Comparison of ENCODE assay signal across 13 cellular contexts in genomic region chr2:55421326-55421725, GRCh38. TPM values are rescaled to one million over a fixed set of nuclear protein-coding genes. Genes with fewer than 3 reads are reported as not detected.
DNase-seq lines count a peak whose midpoint lies in the region; ATAC-seq and TF ChIP-seq lines count a peak whose summit lies in the region.
"Had no signal": no experiment of that assay in that cellular context is flagged by ENCODE, and none has a peak within 500 bp of the region (broad histone marks: within the 10 kb centered on the region; RNA-seq: fewer than 3 reads in every experiment).

No MANE protein-coding gene starts in this region.

- TF ChIP-seq CTCF in OCI-LY1 (IDR thresholded peaks at IDR 0.05; ENCODE audit: low read length) (no peak), brain (conservative IDR thresholded peaks at IDR 0.05) (no peak), psoas muscle (IDR thresholded peaks at IDR 0.05) (no peak)

- H3K36me3 ChIP-seq in OCI-LY1 (ENCODE audit: insufficient read depth, low read length) (no peaks in the 10 kb centered on the region), psoas muscle (ENCODE audit: insufficient read depth in 1 of 2, low read depth in 1 of 2) (no peaks in the 10 kb centered on the region)
- H3K36me3 ChIP-seq: transverse colon had no signal

- H3K27ac ChIP-seq in OCI-LY1 (ENCODE audit: low read depth, low read length, poor library complexity, severe bottlenecking), result peak overlapping the region; percentile 78
- peak overlapping the region; percentile 87 for H3K27ac ChIP-seq in psoas muscle
- H3K27ac ChIP-seq: parathyroid adenoma had no signal

- intact Hi-C loops in psoas muscle (cut with DNase I), result loop anchor here (5.0 to 10.0 kb wide), 2 partner anchors 93 to 96 kb away; partner anchors contain the start of gene CFAP36 (in 2 of the 2)

- ATAC-seq in psoas muscle (no peak), HG02973 (IDR thresholded peaks at IDR 0.05; ENCODE audit: unreplicated experiment) (no peak)

- no peaks in the 10 kb centered on the region for H3K36me3 Mint-ChIP-seq in activated T-cell treated with anti-CD3 and anti-CD28 coated beads, Interleukin-2, amount 50 U/mL, for 24 hours (ENCODE audit: low read depth)
- no peaks in the 10 kb centered on the region for H3K36me3 Mint-ChIP-seq in brain

- H3K4me1 ChIP-seq in OCI-LY1 (ENCODE audit: insufficient read depth, low read length, severe bottlenecking) (peaks cover 61% of the 10 kb centered on the region), psoas muscle (peaks cover 13% of the 10 kb centered on the region)
- H3K4me1 ChIP-seq: parathyroid adenoma had no signal

- no peak for DNase-seq in activated T-cell treated with anti-CD3 and anti-CD28 coated beads, Interleukin-2, amount 50 U/mL, for 24 hours
- no peak for DNase-seq in activated T-cell treated with anti-CD3 and anti-CD28 coated beads, Interleukin-2, amount 50 U/mL, for 48 hours
- no peak for DNase-seq in psoas muscle
- no peak for DNase-seq in stimulated activated CD4-positive, alpha-beta T cell treated with anti-CD3 and anti-CD28 coated beads, Interleukin-4, amount 100 ng/mL, for 4 hours
- no peak for DNase-seq in NCI-H1436 (lab: John Stamatoyannopoulos, UW)
- DNase-seq: anterior cingulate cortex; effector CD4-positive, alpha-beta T cell; NCI-H510A; transverse colon had no signal

- H3K27me3 ChIP-seq in OCI-LY1 (ENCODE audit: insufficient read depth, low read length), result no peaks in the 10 kb centered on the region
- H3K27me3 ChIP-seq in psoas muscle (ENCODE audit: insufficient read depth in 3 of 3, low read length in 2 of 3), result no peaks in the 10 kb centered on the region
- H3K27me3 ChIP-seq: transverse colon had no signal

- no peaks in the 10 kb centered on the region for H3F3A ChIP-seq in OCI-LY1 (ENCODE audit: insufficient read depth, low read length)

- H2AFZ ChIP-seq in OCI-LY1 (ENCODE audit: low read length), result no peak overlapping the region

- peak overlapping the region; percentile 82 for H3K9ac ChIP-seq in OCI-LY1 (ENCODE audit: low read length)
- H3K9ac ChIP-seq: parathyroid adenoma had no signal

- H3K9me3 ChIP-seq in OCI-LY1 (ENCODE audit: low read length), result no peaks in the 10 kb centered on the region
- no peaks in the 10 kb centered on the region for H3K9me3 ChIP-seq in psoas muscle
- H3K9me3 ChIP-seq: transverse colon had no signal

- WGBS in psoas muscle, 3 donors, result 92 to 97% (median 95%) methylated on average over 5 of the region's 5 CpGs

- no peaks in the 10 kb centered on the region for H3K9me3 Mint-ChIP-seq in activated T-cell treated with anti-CD3 and anti-CD28 coated beads, Interleukin-2, amount 50 U/mL, for 24 hours
- H3K9me3 Mint-ChIP-seq in brain, result no peaks in the 10 kb centered on the region

- H3K79me2 ChIP-seq in OCI-LY1 (ENCODE audit: insufficient read depth, low read length), result peaks cover 42% of the 10 kb centered on the region

- peaks cover 32% of the 10 kb centered on the region for H3K4me1 Mint-ChIP-seq in activated T-cell treated with anti-CD3 and anti-CD28 coated beads, Interleukin-2, amount 50 U/mL, for 24 hours (ENCODE audit: low read depth)
- H3K4me1 Mint-ChIP-seq in brain, result peaks cover 44% of the 10 kb centered on the region

- no peaks in the 10 kb centered on the region for H3K9me2 ChIP-seq in OCI-LY1 (ENCODE audit: low read depth, low read length)

- H4K20me1 ChIP-seq in OCI-LY1 (ENCODE audit: insufficient read depth, low read length), result no peaks in the 10 kb centered on the region

- H3K4me3 Mint-ChIP-seq in activated T-cell treated with anti-CD3 and anti-CD28 coated beads, Interleukin-2, amount 50 U/mL, for 24 hours, result peak overlapping the region; percentile 79
- peak overlapping the region; percentile 64 to 99 (median 70) for H3K4me3 Mint-ChIP-seq in brain

- H3K4me3 ChIP-seq in OCI-LY1 (ENCODE audit: low read depth, low read length, poor library complexity, severe bottlenecking) (peak overlapping the region; percentile 72), psoas muscle (peak overlapping the region; percentile 89)

- peaks cover 25% of the 10 kb centered on the region for H3K27me3 Mint-ChIP-seq in activated T-cell treated with anti-CD3 and anti-CD28 coated beads, Interleukin-2, amount 50 U/mL, for 24 hours
- H3K27me3 Mint-ChIP-seq in brain, result peaks cover 27% of the 10 kb centered on the region

- H3K27ac Mint-ChIP-seq in activated T-cell treated with anti-CD3 and anti-CD28 coated beads, Interleukin-2, amount 50 U/mL, for 24 hours, result no peak overlapping the region
- peak overlapping the region in 2 of 5 experiments; percentile 59 to 83 for H3K27ac Mint-ChIP-seq in brain

- peak overlapping the region; percentile 87 for H3K4me2 ChIP-seq in OCI-LY1 (ENCODE audit: low read length)

RNA-seq across cellular contexts. Expression of gene CCDC88A, which starts 1.7 kb away (rescaled TPM):
- 10.3 TPM for polyA plus RNA-seq in brain (ENCODE audit: insufficient read depth, low read depth, low replicate concordance)
- 10 to 100 TPM; 12.3 to 21.4 (median 16.8) TPM for total RNA-seq in psoas muscle
- 1 to 10 TPM; 4.7 to 8.9 (median 5.6) TPM for polyA plus RNA-seq in psoas muscle
